ENCODE assay signal across 8 cellular contexts in the genomic region with DNA sequence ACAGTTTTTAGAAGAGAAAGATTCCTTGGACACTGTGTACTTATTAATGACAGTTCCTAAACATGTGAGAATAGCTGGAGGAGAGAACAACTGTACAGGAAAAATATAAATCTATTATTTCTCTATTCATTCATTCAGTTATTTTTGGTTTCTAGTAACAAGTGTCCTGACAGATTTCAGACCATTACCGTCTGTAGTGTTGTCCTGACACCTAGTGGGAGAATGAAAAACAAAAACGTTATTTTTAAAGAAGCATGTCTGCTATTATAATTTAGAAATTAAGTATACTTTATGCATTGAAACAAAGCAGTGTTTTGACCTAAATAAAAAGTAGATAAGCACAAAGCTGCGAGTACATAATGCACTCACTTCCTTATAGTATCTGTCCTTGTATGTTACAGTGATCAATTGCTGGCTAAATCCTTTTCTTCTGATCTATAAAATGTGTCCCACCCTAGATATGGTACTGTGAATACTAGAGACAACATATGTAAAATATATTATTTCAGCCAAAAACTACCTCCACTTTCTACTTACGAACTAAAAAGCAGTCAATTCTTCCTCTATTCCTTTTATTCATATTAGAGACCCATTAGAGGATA.
A peak's percentile ranks its signal among the peaks of the same experiment; 100 is the strongest.
DNase-seq lines count a peak whose midpoint lies in the region; ATAC-seq and TF ChIP-seq lines count a peak whose summit lies in the region.

No MANE protein-coding gene starts in this region.

- no peaks in the 10 kb centered on the region for H3K9me3 Mint-ChIP-seq in memory B cell
- no peaks in the 10 kb centered on the region for H3K9me3 Mint-ChIP-seq in activated CD4-positive, alpha-beta T cell treated with anti-CD3 and anti-CD28 coated beads, Interleukin-2, amount 10 ng/mL, durations not matched to agents 7 days and 5 days

- no peaks in the 10 kb centered on the region for H3K4me1 Mint-ChIP-seq in memory B cell
- no peaks in the 10 kb centered on the region for H3K4me1 Mint-ChIP-seq in activated CD4-positive, alpha-beta T cell treated with anti-CD3 and anti-CD28 coated beads, Interleukin-2, amount 10 ng/mL, durations not matched to agents 7 days and 5 days

- peaks cover 4% of the 10 kb centered on the region for H3K27me3 Mint-ChIP-seq in memory B cell
- peaks cover 2% of the 10 kb centered on the region for H3K27me3 Mint-ChIP-seq in activated CD4-positive, alpha-beta T cell treated with anti-CD3 and anti-CD28 coated beads, Interleukin-2, amount 10 ng/mL, durations not matched to agents 7 days and 5 days

- no peak overlapping the region for H3K4me3 ChIP-seq in coronary artery

- in situ Hi-C loops in GM13976 (cut with MboI; ENCODE audit: low sequenced_read_pairs, unreplicated experiment), result loop anchor here (25.0 kb wide), 1 partner anchor 626 kb away; no protein-coding TSS in a partner anchor

- CTCF ChIA-PET in HEK293T (lab: Yijun Ruan, JAX), result no interaction called here
- CTCF ChIA-PET in activated CD4-positive, alpha-beta T cell treated with anti-CD3 and anti-CD28 coated beads, Interleukin-2, amount 10 ng/mL, durations not matched to agents 7 days and 5 days (lab: Charles Lee), result interaction anchor here (1.5 kb wide), 1 partner anchor 588 kb away, joined by 3 read pairs; no protein-coding TSS in a partner anchor

- POLR2A ChIA-PET in HEK293T (lab: Yijun Ruan, JAX), result interaction anchor here (3.1 kb wide), 1 partner anchor 576 kb away, joined by 7 read pairs; a partner anchor contains a TSS
- POLR2A ChIA-PET in activated CD4-positive, alpha-beta T cell treated with anti-CD3 and anti-CD28 coated beads, Interleukin-2, amount 10 ng/mL, durations not matched to agents 7 days and 5 days (lab: Charles Lee), result no interaction called here

- no peak overlapping the region for H3K27ac Mint-ChIP-seq in memory B cell
- H3K27ac Mint-ChIP-seq in activated CD4-positive, alpha-beta T cell treated with anti-CD3 and anti-CD28 coated beads, Interleukin-2, amount 10 ng/mL, durations not matched to agents 7 days and 5 days, result no peak overlapping the region

- no peaks in the 10 kb centered on the region for H3K36me3 Mint-ChIP-seq in memory B cell
- H3K36me3 Mint-ChIP-seq in activated CD4-positive, alpha-beta T cell treated with anti-CD3 and anti-CD28 coated beads, Interleukin-2, amount 10 ng/mL, durations not matched to agents 7 days and 5 days (ENCODE audit: low read depth), result no peaks in the 10 kb centered on the region

- DNase-seq in DMS 273 (lab: John Stamatoyannopoulos, UW; ENCODE audit: unreplicated experiment) (peak; percentile 76), HEK293T (ENCODE audit: extremely low spot score) (peak; percentile 12), NCI-H748 (lab: John Stamatoyannopoulos, UW; ENCODE audit: unreplicated experiment) (peak; percentile 57), coronary artery (ENCODE audit: low spot score) (no peak), memory B cell (ENCODE audit: low spot score in 2 of 2) (peak in 1 of 2 donors; percentile 36), GM13976 (ENCODE audit: low spot score) (no peak)
- DNase-seq in activated naive CD4-positive, alpha-beta T cell treated with Interleukin-2 at 50 U/mL for 16 hours, result no peak
- no peak for DNase-seq in activated CD4-positive, alpha-beta T cell treated with anti-CD3 and anti-CD28 coated beads, Interleukin-2, amount 10 ng/mL, durations not matched to agents 7 days and 5 days

- peak; percentile 59 for ATAC-seq in memory B cell (ENCODE audit: low read depth)

- H3K27ac ChIP-seq in coronary artery, result no peak overlapping the region

- H3K4me3 Mint-ChIP-seq in memory B cell, result no peak overlapping the region
- no peak overlapping the region for H3K4me3 Mint-ChIP-seq in activated CD4-positive, alpha-beta T cell treated with anti-CD3 and anti-CD28 coated beads, Interleukin-2, amount 10 ng/mL, durations not matched to agents 7 days and 5 days

- TF ChIP-seq CTCF in coronary artery (IDR thresholded peaks at IDR 0.05) (peak; percentile 22), GM13976 (IDR thresholded peaks at IDR 0.05; ENCODE audit: borderline replicate concordance, control extremely low read depth, extremely low read depth, insufficient read depth, missing control alignments) (no peak)

TF ChIP-seq in HEK293T, 16 proteins besides CTCF, POLR2A, EP300 and RAD21:
- TF ChIP-seq CTBP1 (IDR thresholded peaks at IDR 0.05; ENCODE audit: borderline replicate concordance) (no peak), TARDBP (IDR thresholded peaks at IDR 0.05) (no peak), FOXA1 (IDR thresholded peaks at IDR 0.05) (no peak), NFRKB (IDR thresholded peaks at IDR 0.05) (no peak), L3MBTL2 (conservative IDR thresholded peaks at IDR 0.05) (no peak), FOXM1 (IDR thresholded peaks at IDR 0.05; ENCODE audit: borderline replicate concordance) (no peak)

Comparison
In these comparisons a context has a peak if more than half of its experiments do, and no peak if none do; other contexts are left out.
1. DNase-seq: peak in DMS 273 (single experiment), HEK293T (single experiment) and NCI-H748 (single experiment); none in coronary artery (single experiment), activated naive CD4-positive, alpha-beta T cell treated with Interleukin-2 at 50 U/mL for 16 hours (single experiment), activated CD4-positive, alpha-beta T cell treated with anti-CD3 and anti-CD28 coated beads, Interleukin-2, amount 10 ng/mL, durations not matched to agents 7 days and 5 days (single experiment) and GM13976 (single experiment).